ENCODE assay signal across 1 cellular context in genomic region chr18:70374154-70374553, GRCh38.
TF ChIP-seq lines count a peak whose summit lies in the region.

No MANE protein-coding gene starts in this region.

TF ChIP-seq in HCT116, 20 proteins besides CTCF, POLR2A, EP300 and RAD21 (continued from another document):
- TF ChIP-seq YY1 (IDR thresholded peaks at IDR 0.05; ENCODE audit: extremely low read depth, insufficient replicate concordance, low read depth, low read length) (no peak), POLR2AphosphoS5 (IDR thresholded peaks at IDR 0.05; ENCODE audit: low read depth, low read length) (no peak), ZFX (IDR thresholded peaks at IDR 0.05) (no peak), CBX3 (IDR thresholded peaks at IDR 0.05; ENCODE audit: low read depth) (no peak), SRF (IDR thresholded peaks at IDR 0.05; ENCODE audit: low read depth) (no peak), ELF1 (IDR thresholded peaks at IDR 0.05; ENCODE audit: borderline replicate concordance, low read depth) (no peak), CEBPB (IDR thresholded peaks at IDR 0.05; ENCODE audit: low read depth) (no peak), ZNF274 (IDR thresholded peaks at IDR 0.05; ENCODE audit: low read depth, low read length) (no peak)
- TF ChIP-seq, protein P1, sequence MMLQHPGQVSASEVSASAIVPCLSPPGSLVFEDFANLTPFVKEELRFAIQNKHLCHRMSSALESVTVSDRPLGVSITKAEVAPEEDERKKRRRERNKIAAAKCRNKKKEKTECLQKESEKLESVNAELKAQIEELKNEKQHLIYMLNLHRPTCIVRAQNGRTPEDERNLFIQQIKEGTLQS (IDR thresholded peaks at IDR 0.05) = no peak
TF ChIP-seq in HCT116: peak in this region for 0.
